27 cellular contexts compared by ENCODE assay signal in the genomic region with DNA sequence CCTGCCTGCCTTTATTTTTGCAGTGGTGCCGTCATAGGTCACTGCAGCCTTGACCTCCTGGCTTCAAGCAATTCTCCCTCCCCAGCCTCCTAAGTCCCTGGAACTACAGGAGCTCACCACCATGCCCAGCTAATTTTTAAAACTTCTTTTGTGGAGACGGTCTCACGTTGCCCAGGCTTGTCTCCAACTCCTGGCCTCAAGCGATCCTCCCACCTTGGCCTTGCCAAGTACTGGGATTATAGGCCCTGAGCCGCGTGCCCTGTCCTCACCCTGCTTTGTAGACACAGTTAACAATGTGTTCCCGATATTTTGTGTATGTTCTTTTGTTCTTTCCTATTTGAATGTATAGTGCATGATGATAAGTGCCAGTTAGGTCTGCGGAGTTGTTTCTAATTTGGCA. TPM values are rescaled to one million over a fixed set of nuclear protein-coding genes. Genes with fewer than 3 reads are reported as not detected.
DNase-seq lines count a peak whose midpoint lies in the region; ATAC-seq and TF ChIP-seq lines count a peak whose summit lies in the region.
"Had no signal": no experiment of that assay in that cellular context is flagged by ENCODE, and none has a peak within 500 bp of the region (broad histone marks: within the 10 kb centered on the region; RNA-seq: fewer than 3 reads in every experiment).

No MANE protein-coding gene starts in this region.

- H3K4me3 Mint-ChIP-seq in activated T-helper 17 cell treated with anti-CD3 and anti-CD28 coated beads, Interleukin-2, amount 50 U/mL, for 72 hours: no peak overlapping the region
- H3K4me3 Mint-ChIP-seq in nephron progenitor cell: no peak overlapping the region
- H3K4me3 Mint-ChIP-seq: activated T-cell treated with anti-CD3 and anti-CD28 coated beads, Interleukin-2, amount 50 U/mL, for 4 hours; immature natural killer cell; naive thymus-derived CD8-positive, alpha-beta T cell; T-cell had no signal

- peaks cover 70% of the 10 kb centered on the region for H3K36me3 Mint-ChIP-seq in activated T-helper 17 cell treated with anti-CD3 and anti-CD28 coated beads, Interleukin-2, amount 50 U/mL, for 72 hours (ENCODE audit: low read depth)
- peaks cover 59% of the 10 kb centered on the region for H3K36me3 Mint-ChIP-seq in nephron progenitor cell (ENCODE audit: low read depth)

- DNase-seq in right atrium auricular region (ENCODE audit: low spot score) (peak; percentile 30), heart right ventricle (no peak), nephron progenitor cell (no peak), GM20000 (ENCODE audit: low spot score) (no peak), kidney tubule cell (ENCODE audit: low spot score) (no peak)
- DNase-seq: activated naive CD4-positive, alpha-beta T cell; activated T-cell treated with anti-CD3 and anti-CD28 coated beads, Interleukin-2, amount 50 U/mL, for 4 hours; aorta; dermis blood vessel endothelial cell; hypothalamus; immature natural killer cell; KBM-7; left ventricle myocardium superior; midbrain; MM.1S; naive thymus-derived CD8-positive, alpha-beta T cell; NCI-H2029; occipital lobe; Peyer's patch; small intestine; stimulated activated CD4-positive, alpha-beta T cell treated with anti-CD3 and anti-CD28 coated beads, Interleukin-1b, Interleukin-23, amount 100 ng/mL, for 48 hours; stimulated activated CD8-positive, alpha-beta memory T cell treated with anti-CD3 and anti-CD28 coated beads, Interleukin-4, amount 100 ng/mL, for 48 hours; T-cell; upper lobe of right lung had no signal

- no peak overlapping the region for H3K27ac ChIP-seq in right atrium auricular region
- H3K27ac ChIP-seq in heart right ventricle: no peak overlapping the region
- H3K27ac ChIP-seq: Peyer's patch, upper lobe of right lung had no signal

- peak overlapping the region; percentile 17 for H3K27ac Mint-ChIP-seq in activated T-helper 17 cell treated with anti-CD3 and anti-CD28 coated beads, Interleukin-2, amount 50 U/mL, for 72 hours
- peak overlapping the region; percentile 95 for H3K27ac Mint-ChIP-seq in nephron progenitor cell

- H3K4me1 Mint-ChIP-seq in activated T-helper 17 cell treated with anti-CD3 and anti-CD28 coated beads, Interleukin-2, amount 50 U/mL, for 72 hours: peaks cover 5% of the 10 kb centered on the region
- peaks cover 5% of the 10 kb centered on the region for H3K4me1 Mint-ChIP-seq in nephron progenitor cell

- no peaks in the 10 kb centered on the region for H3K9me3 ChIP-seq in right atrium auricular region
- H3K9me3 ChIP-seq in heart right ventricle: no peaks in the 10 kb centered on the region
- H3K9me3 ChIP-seq: Peyer's patch, upper lobe of right lung had no signal

- H3K9me3 Mint-ChIP-seq in activated T-helper 17 cell treated with anti-CD3 and anti-CD28 coated beads, Interleukin-2, amount 50 U/mL, for 72 hours: no peaks in the 10 kb centered on the region
- H3K9me3 Mint-ChIP-seq in nephron progenitor cell: no peaks in the 10 kb centered on the region
- H3K9me3 Mint-ChIP-seq: activated T-cell treated with anti-CD3 and anti-CD28 coated beads, Interleukin-2, amount 50 U/mL, for 4 hours; immature natural killer cell; naive thymus-derived CD8-positive, alpha-beta T cell; T-cell had no signal

- ATAC-seq in heart right ventricle: no peak
- ATAC-seq in activated T-helper 17 cell treated with anti-CD3 and anti-CD28 coated beads, Interleukin-2, amount 50 U/mL, for 72 hours (replicated peaks): no peak
- no peak for ATAC-seq in GM21423 (IDR thresholded peaks at IDR 0.05; ENCODE audit: unreplicated experiment)
- ATAC-seq: activated CD4-positive, CD25-positive, alpha-beta regulatory T cell treated with anti-CD3 and anti-CD28 coated beads, Interleukin-2, amount 50 U/mL, for 24 hours; activated T-cell treated with anti-CD3 and anti-CD28 coated beads, Interleukin-2, amount 50 U/mL, for 4 hours; left ventricle myocardium superior; naive thymus-derived CD8-positive, alpha-beta T cell; T-cell; upper lobe of right lung had no signal

- WGBS in heart right ventricle, 2 donors: 83 to 87% methylated on average over 8 of the region's 8 CpGs

- H3K4me1 ChIP-seq in right atrium auricular region: peaks cover 0 to 7% of the 10 kb centered on the region in 2 donors
- H3K4me1 ChIP-seq in heart right ventricle: peaks cover 0 to 29% (median 0%) of the 10 kb centered on the region in 9 donors
- H3K4me1 ChIP-seq: Peyer's patch, upper lobe of right lung had no signal

- H3K36me3 ChIP-seq in right atrium auricular region: peaks cover 50% of the 10 kb centered on the region
- peaks cover 0 to 77% (median 39%) of the 10 kb centered on the region in 9 donors for H3K36me3 ChIP-seq in heart right ventricle

- H3K4me3 ChIP-seq in right atrium auricular region (no peak overlapping the region), heart right ventricle (no peak overlapping the region)
- H3K4me3 ChIP-seq: Peyer's patch, upper lobe of right lung had no signal

- no peaks in the 10 kb centered on the region for H3K27me3 Mint-ChIP-seq in activated T-helper 17 cell treated with anti-CD3 and anti-CD28 coated beads, Interleukin-2, amount 50 U/mL, for 72 hours
- H3K27me3 Mint-ChIP-seq in nephron progenitor cell (ENCODE audit: low read depth, poor library complexity): peaks cover 2% of the 10 kb centered on the region
- H3K27me3 Mint-ChIP-seq: naive thymus-derived CD8-positive, alpha-beta T cell had no signal

- intact Hi-C loops in heart right ventricle (cut with DNase I): no loop called here

- TF ChIP-seq CTCF in right atrium auricular region (IDR thresholded peaks at IDR 0.05) (no peak), heart right ventricle (IDR thresholded peaks at IDR 0.05) (no peak), nephron progenitor cell (IDR thresholded peaks at IDR 0.05) (no peak), GM20000 (IDR thresholded peaks at IDR 0.05; ENCODE audit: extremely low read depth, missing control alignments) (no peak)

- no peaks in the 10 kb centered on the region for H3K27me3 ChIP-seq in right atrium auricular region
- no peaks in the 10 kb centered on the region for H3K27me3 ChIP-seq in heart right ventricle
- H3K27me3 ChIP-seq: Peyer's patch, upper lobe of right lung had no signal

RNA-seq across cellular contexts. Expression of gene WTIP, which starts 9.7 kb away (rescaled TPM):
- total RNA-seq in right atrium auricular region: 10 to 100 TPM in 1 of 2 donors, 1 to 10 TPM in 1; 8.3 to 32.3 TPM
- 10 to 100 TPM; 15.2 to 30.0 (median 25.2) TPM for total RNA-seq in heart right ventricle
- polyA plus RNA-seq in heart right ventricle: 1 to 10 TPM; 4.8 to 9.2 TPM
- total RNA-seq in activated T-helper 17 cell treated with anti-CD3 and anti-CD28 coated beads, Interleukin-2, amount 50 U/mL, for 72 hours: 1 to 10 TPM in 1 of 2 donors, under 1 TPM in 1; 0.82 to 1.9 TPM

RNA-seq across cellular contexts. Expression of gene UBA2, which starts 43.7 kb away (rescaled TPM):
- 10 to 100 TPM; 42.1 to 52.3 TPM for total RNA-seq in right atrium auricular region
- total RNA-seq in heart right ventricle: 10 to 100 TPM; 38.8 to 74.4 (median 53.1) TPM
- polyA plus RNA-seq in heart right ventricle: 10 to 100 TPM; 36.1 to 50.8 TPM
- total RNA-seq in activated T-helper 17 cell treated with anti-CD3 and anti-CD28 coated beads, Interleukin-2, amount 50 U/mL, for 72 hours: 100 to 1,000 TPM; 125 to 159 TPM
